17 cellular contexts compared by ENCODE assay signal in the genomic region with DNA sequence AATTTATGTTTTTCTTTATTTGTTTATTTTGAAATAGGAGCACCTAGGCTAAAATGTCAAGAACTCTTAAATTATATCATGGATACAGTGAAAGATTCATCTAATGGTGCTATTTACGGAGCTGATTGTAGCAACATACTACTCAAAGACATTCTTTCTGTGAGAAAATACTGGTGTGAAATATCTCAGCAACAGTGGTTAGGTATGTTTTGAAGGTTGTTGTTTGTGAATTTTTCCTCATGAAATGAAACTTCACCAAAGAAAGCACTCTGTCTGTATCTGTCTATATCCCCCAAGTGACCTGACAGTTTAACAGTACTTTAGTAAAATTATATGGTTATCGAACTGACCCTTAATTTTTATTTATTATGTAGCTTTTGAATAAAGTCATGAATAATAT. TPM values are rescaled to one million over a fixed set of nuclear protein-coding genes. Genes with fewer than 3 reads are reported as not detected.
DNase-seq lines count a peak whose midpoint lies in the region; ATAC-seq and TF ChIP-seq lines count a peak whose summit lies in the region.
"Had no signal": no experiment of that assay in that cellular context is flagged by ENCODE, and none has a peak within 500 bp of the region (broad histone marks: within the 10 kb centered on the region; RNA-seq: fewer than 3 reads in every experiment).

No MANE protein-coding gene starts in this region.

- POLR2A ChIA-PET in T-cell (lab: Charles Lee), result interaction anchor here (0.7 to 3.7 kb wide), 3 partner anchors 12 to 99 kb away, joined by 3 to 107 read pairs (median 5); partner anchors contain the start of genes ATM (in 1 of the 2) and NPAT (in 1 of the 2)

- peaks cover 24% of the 10 kb centered on the region for H3K36me3 Mint-ChIP-seq in activated naive CD4-positive, alpha-beta T cell treated with anti-CD3 and anti-CD28 coated beads, Interleukin-2, amount 50 U/mL, for 24 hours
- peaks cover 58% of the 10 kb centered on the region for H3K36me3 Mint-ChIP-seq in T-cell

- WGBS in upper lobe of left lung, 2 donors, result 95 to 96% methylated on average over 2 of the region's 2 CpGs

- H3K27ac Mint-ChIP-seq in activated naive CD4-positive, alpha-beta T cell treated with anti-CD3 and anti-CD28 coated beads, Interleukin-2, amount 50 U/mL, for 24 hours, result peak overlapping the region; percentile 91
- H3K27ac Mint-ChIP-seq in T-cell, result peak overlapping the region; percentile 91 to 93
- H3K27ac Mint-ChIP-seq: H9 had no signal

- no peak for TF ChIP-seq EP300 in upper lobe of left lung (IDR thresholded peaks at IDR 0.05)

- no peak overlapping the region for H3K4me3 ChIP-seq in effector memory CD4-positive, alpha-beta T cell (ENCODE audit: insufficient read depth, low read depth, low read length, poor library complexity, severe bottlenecking)
- H3K4me3 ChIP-seq in upper lobe of left lung, result no peak overlapping the region
- H3K4me3 ChIP-seq: pancreas, sigmoid colon, SJSA1 had no signal

- H3K4me1 Mint-ChIP-seq in activated naive CD4-positive, alpha-beta T cell treated with anti-CD3 and anti-CD28 coated beads, Interleukin-2, amount 50 U/mL, for 24 hours, result peaks cover 89% of the 10 kb centered on the region
- H3K4me1 Mint-ChIP-seq in T-cell, result peaks cover 80 to 92% (median 84%) of the 10 kb centered on the region in 3 donors
- H3K4me1 Mint-ChIP-seq: H9 had no signal

- no peaks in the 10 kb centered on the region for H3K9me3 ChIP-seq in effector memory CD4-positive, alpha-beta T cell (ENCODE audit: control insufficient read depth, low read length)
- H3K9me3 ChIP-seq in upper lobe of left lung, result no peaks in the 10 kb centered on the region
- H3K9me3 ChIP-seq: pancreas, sigmoid colon, SJSA1 had no signal

- no peaks in the 10 kb centered on the region for H3K27me3 Mint-ChIP-seq in activated naive CD4-positive, alpha-beta T cell treated with anti-CD3 and anti-CD28 coated beads, Interleukin-2, amount 50 U/mL, for 24 hours
- no peaks in the 10 kb centered on the region for H3K27me3 Mint-ChIP-seq in T-cell

- ATAC-seq in T-cell (replicated peaks in 1 of 4) (no peak), upper lobe of left lung (ENCODE audit: low FRiP score in 2 of 2) (no peak), SK-N-SH treated with all-trans-retinoic acid at 6 μM for 48 hours (no peak), HG03442 (IDR thresholded peaks at IDR 0.05; ENCODE audit: unreplicated experiment) (no peak), HG02970 (IDR thresholded peaks at IDR 0.05; ENCODE audit: low FRiP score, unreplicated experiment) (no peak)
- ATAC-seq: foreskin keratinocyte, pancreas had no signal

- H3K27ac ChIP-seq in effector memory CD4-positive, alpha-beta T cell (ENCODE audit: insufficient read depth, low read length, poor library complexity, severe bottlenecking), result peak overlapping the region; percentile 89
- peak overlapping the region; percentile 62 to 82 (median 70) for H3K27ac ChIP-seq in upper lobe of left lung
- H3K27ac ChIP-seq: foreskin keratinocyte, pancreas, sigmoid colon had no signal

- H3K9me3 Mint-ChIP-seq in activated naive CD4-positive, alpha-beta T cell treated with anti-CD3 and anti-CD28 coated beads, Interleukin-2, amount 50 U/mL, for 24 hours, result no peaks in the 10 kb centered on the region
- H3K9me3 Mint-ChIP-seq in T-cell, result no peaks in the 10 kb centered on the region
- H3K9me3 Mint-ChIP-seq: H9 had no signal

- peak overlapping the region; percentile 76 for H3K4me3 Mint-ChIP-seq in activated naive CD4-positive, alpha-beta T cell treated with anti-CD3 and anti-CD28 coated beads, Interleukin-2, amount 50 U/mL, for 24 hours
- H3K4me3 Mint-ChIP-seq in T-cell, result peak overlapping the region; percentile 61 to 71 (median 67)
- H3K4me3 Mint-ChIP-seq: H9 had no signal

- TF ChIP-seq CTCF in upper lobe of left lung (IDR thresholded peaks at IDR 0.05), result no peak

- H3K27me3 ChIP-seq in effector memory CD4-positive, alpha-beta T cell (replicated peaks; ENCODE audit: control insufficient read depth, insufficient read depth, low read length, poor library complexity, severe bottlenecking), result no peaks in the 10 kb centered on the region
- H3K27me3 ChIP-seq in upper lobe of left lung, result no peaks in the 10 kb centered on the region
- H3K27me3 ChIP-seq: foreskin keratinocyte, pancreas, sigmoid colon, SJSA1 had no signal

- CTCF ChIA-PET in T-cell (lab: Charles Lee), result interaction anchor here in 1 of 2 donors (2.1 to 4.8 kb wide), 2 partner anchors 13 to 15 kb away, joined by 8 to 41 read pairs; partner anchors contain the start of genes ATM and NPAT

- peaks cover 54% of the 10 kb centered on the region for H3K4me1 ChIP-seq in effector memory CD4-positive, alpha-beta T cell (ENCODE audit: control insufficient read depth, insufficient read depth, low read length, poor library complexity, severe bottlenecking)
- H3K4me1 ChIP-seq in upper lobe of left lung, result peaks cover 6 to 17% (median 14%) of the 10 kb centered on the region in 4 donors
- H3K4me1 ChIP-seq: foreskin keratinocyte, pancreas, sigmoid colon had no signal

- DNase-seq in activated naive CD4-positive, alpha-beta T cell treated with anti-CD3 and anti-CD28 coated beads, Interleukin-2, amount 50 U/mL, for 16 hours, result no peak
- DNase-seq in T-cell (no peak), upper lobe of left lung (no peak)
- no peak for DNase-seq in effector memory CD4-positive, alpha-beta T cell
- DNase-seq: foreskin keratinocyte, GF-D8, H9, left colon, NCI-H1436 treated with DMSO at 0.1 percent for 48 hours, NCI-H226, pancreas, sigmoid colon had no signal

- peaks cover 28% of the 10 kb centered on the region for H3K36me3 ChIP-seq in effector memory CD4-positive, alpha-beta T cell (ENCODE audit: control insufficient read depth, insufficient read depth, low read length)
- peaks cover 0 to 46% (median 10%) of the 10 kb centered on the region in 4 donors for H3K36me3 ChIP-seq in upper lobe of left lung

- no peak for TF ChIP-seq POLR2A in upper lobe of left lung (IDR thresholded peaks at IDR 0.05)

TF ChIP-seq in SK-N-SH treated with all-trans-retinoic acid at 6 μM for 48 hours, 23 proteins besides CTCF, POLR2A, EP300 and RAD21:
- TF ChIP-seq OSR1 (CRISPR knock-in tag; IDR thresholded peaks at IDR 0.05) (no peak), SNAI2 (CRISPR knock-in tag; IDR thresholded peaks at IDR 0.05) (no peak), CREB5 (CRISPR knock-in tag; IDR thresholded peaks at IDR 0.05; ENCODE audit: low read depth) (no peak), ZNF8 (CRISPR knock-in tag; IDR thresholded peaks at IDR 0.05) (no peak), ZFP3 (CRISPR knock-in tag; IDR thresholded peaks at IDR 0.05) (no peak), PPARA (CRISPR knock-in tag; IDR thresholded peaks at IDR 0.05; ENCODE audit: borderline replicate concordance) (no peak), RARB (CRISPR knock-in tag; IDR thresholded peaks at IDR 0.05) (no peak), ISL1 (CRISPR knock-in tag; IDR thresholded peaks at IDR 0.05) (no peak)

RNA-seq across cellular contexts. Expression of gene ATM, which starts 12.8 kb away (rescaled TPM):
- total RNA-seq in T-cell (100 to 1,000 TPM; 376 to 547 (median 410) TPM), upper lobe of left lung (100 to 1,000 TPM in 2 of 6 donors, 10 to 100 TPM in 4; 37.9 to 248 (median 62.6) TPM)

RNA-seq across cellular contexts. Expression of gene NPAT, which starts 13.2 kb away (rescaled TPM):
- total RNA-seq in T-cell (10 to 100 TPM; 46.9 to 54.1 (median 49.1) TPM), upper lobe of left lung (10 to 100 TPM in 4 of 6 donors, 1 to 10 TPM in 2; 9.5 to 21.3 (median 12.8) TPM)
